In genomic region chr9:20481437-20481836, GRCh38 we compare ENCODE assay signal across 1 cellular context.
TF ChIP-seq lines count a peak whose summit lies in the region.

No MANE protein-coding gene starts in this region.

TF ChIP-seq in GM12878, 131 proteins besides CTCF, POLR2A, EP300 and RAD21 (continued from another document):
- TF ChIP-seq ZNF687 (IDR thresholded peaks at IDR 0.05) (no peak), ZNF622 (IDR thresholded peaks at IDR 0.05) (no peak), CBX3 (IDR thresholded peaks at IDR 0.05; ENCODE audit: borderline replicate concordance, low read depth) (no peak), POLR2AphosphoS5 (IDR thresholded peaks at IDR 0.05; ENCODE audit: low read length) (no peak), EGR1 (IDR thresholded peaks at IDR 0.05; ENCODE audit: borderline replicate concordance in 1 of 2, low read depth in 2 of 2, low read length in 2 of 2) (no peak), RCOR1 (conservative IDR thresholded peaks at IDR 0.05; ENCODE audit: low read depth, low read length) (no peak), ZNF217 (IDR thresholded peaks at IDR 0.05) (no peak), E4F1 (IDR thresholded peaks at IDR 0.05; ENCODE audit: borderline replicate concordance, partially characterized antibody) (no peak), E2F4 (IDR thresholded peaks at IDR 0.05; ENCODE audit: low read depth, low read length) (no peak), KAT2A (conservative IDR thresholded peaks at IDR 0.05; ENCODE audit: control insufficient read depth, low read depth, low read length) (no peak), ATF7 (IDR thresholded peaks at IDR 0.05; ENCODE audit: low read depth) (no peak), HDAC2 (IDR thresholded peaks at IDR 0.05) (no peak), TCF3 (IDR thresholded peaks at IDR 0.05; ENCODE audit: borderline replicate concordance, insufficient read depth, low read depth, low read length) (no peak), YY1 (IDR thresholded peaks at IDR 0.05; ENCODE audit: low read depth, low read length) (no peak)
TF ChIP-seq in GM12878: peak in this region for 0.
